Comparison of ENCODE assay signal across 1 cellular context in genomic region chr17:48592097-48592496, GRCh38.
TF ChIP-seq lines count a peak whose summit lies in the region.

No MANE protein-coding gene starts in this region.

TF ChIP-seq in HepG2, 621 proteins besides CTCF, POLR2A, EP300 and RAD21:
- TF ChIP-seq ZFP91 (CRISPR knock-in tag; IDR thresholded peaks at IDR 0.05; ENCODE audit: borderline replicate concordance) (no peak), CEBPB (IDR thresholded peaks at IDR 0.05; ENCODE audit: borderline replicate concordance, low read depth, low read length) (no peak), ZSCAN20 (CRISPR knock-in tag; IDR thresholded peaks at IDR 0.05; ENCODE audit: borderline replicate concordance) (no peak), CSRNP2 (CRISPR knock-in tag; conservative IDR thresholded peaks at IDR 0.05; ENCODE audit: low read depth) (no peak), FUBP1 (CRISPR knock-in tag; IDR thresholded peaks at IDR 0.05; ENCODE audit: borderline replicate concordance) (no peak), ZFP62 (CRISPR knock-in tag; IDR thresholded peaks at IDR 0.05) (no peak)
TF ChIP-seq in HepG2: peak in this region for 0.
